In the genomic region with DNA sequence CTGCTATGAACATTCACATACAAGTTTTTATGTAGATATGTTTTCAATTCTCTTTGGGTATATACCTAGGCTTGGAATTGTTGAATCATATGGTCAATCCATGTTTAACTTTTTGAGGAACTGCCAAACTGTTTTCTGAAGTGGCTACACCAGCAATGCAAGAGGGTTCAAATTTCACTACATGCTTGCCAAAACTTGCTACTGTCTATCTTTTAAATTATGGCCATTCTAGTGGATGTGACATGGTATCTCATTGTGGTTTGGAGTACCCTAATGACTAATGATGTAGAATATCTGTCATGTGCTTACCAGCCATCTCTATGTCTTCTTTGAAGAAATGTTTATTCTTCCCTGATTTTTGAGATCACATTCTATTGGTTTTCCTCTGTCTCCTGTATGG, we compare ENCODE assay signal across 23 cellular contexts.
"Had no signal": no experiment of that assay in that cellular context is flagged by ENCODE, and none has a peak within 500 bp of the region (broad histone marks: within the 10 kb centered on the region; RNA-seq: fewer than 3 reads in every experiment).

No MANE protein-coding gene starts in this region.

- H3K4me1 Mint-ChIP-seq: activated CD4-positive, alpha-beta memory T cell treated with anti-CD3 and anti-CD28 coated beads, Interleukin-2, amount 10 ng/mL, durations not matched to agents 7 days and 5 days; activated CD4-positive, alpha-beta T cell treated with anti-CD3 and anti-CD28 coated beads, Interleukin-2, amount 10 ng/mL, durations not matched to agents 7 days and 5 days; activated T-helper 17 cell treated with anti-CD3 and anti-CD28 coated beads, Interleukin-2, amount 50 U/mL, for 72 hours; endodermal cell had no signal

- H3K4me3 ChIP-seq: breast epithelium, mucosa of descending colon, spleen, tibial nerve had no signal

- ATAC-seq: activated T-cell treated with anti-CD3 and anti-CD28 coated beads, Interleukin-2, amount 50 U/mL, for 4 hours; activated T-helper 17 cell treated with anti-CD3 and anti-CD28 coated beads, Interleukin-2, amount 50 U/mL, for 72 hours; esophagus mucosa; left cardiac atrium; left ventricle myocardium superior; mucosa of descending colon; natural killer cell treated with Interleukin-12 subunit alpha and Interleukin-12 subunit beta and Interleukin-15 and Interleukin-18, amount 100 ng/mL, for 72 hours; right cardiac atrium had no signal

- H3K4me1 ChIP-seq: breast epithelium, spleen, tibial nerve had no signal

- H3K27ac Mint-ChIP-seq: activated CD4-positive, alpha-beta memory T cell treated with anti-CD3 and anti-CD28 coated beads, Interleukin-2, amount 10 ng/mL, durations not matched to agents 7 days and 5 days; activated CD4-positive, alpha-beta T cell treated with anti-CD3 and anti-CD28 coated beads, Interleukin-2, amount 10 ng/mL, durations not matched to agents 7 days and 5 days; activated T-helper 17 cell treated with anti-CD3 and anti-CD28 coated beads, Interleukin-2, amount 50 U/mL, for 72 hours; endodermal cell; natural killer cell treated with Interleukin-12 subunit alpha and Interleukin-12 subunit beta and Interleukin-15 and Interleukin-18, amount 100 ng/mL, for 72 hours had no signal

- H3K27me3 Mint-ChIP-seq: activated CD4-positive, alpha-beta memory T cell treated with anti-CD3 and anti-CD28 coated beads, Interleukin-2, amount 10 ng/mL, durations not matched to agents 7 days and 5 days; activated CD4-positive, alpha-beta T cell treated with anti-CD3 and anti-CD28 coated beads, Interleukin-2, amount 10 ng/mL, durations not matched to agents 7 days and 5 days; natural killer cell treated with Interleukin-12 subunit alpha and Interleukin-12 subunit beta and Interleukin-15 and Interleukin-18, amount 100 ng/mL, for 72 hours had no signal

- H3K27ac ChIP-seq: breast epithelium, spleen, tibial nerve had no signal

- H3K4me3 Mint-ChIP-seq: activated CD4-positive, alpha-beta memory T cell treated with anti-CD3 and anti-CD28 coated beads, Interleukin-2, amount 10 ng/mL, durations not matched to agents 7 days and 5 days; activated CD4-positive, alpha-beta T cell treated with anti-CD3 and anti-CD28 coated beads, Interleukin-2, amount 10 ng/mL, durations not matched to agents 7 days and 5 days; activated T-cell treated with anti-CD3 and anti-CD28 coated beads, Interleukin-2, amount 50 U/mL, for 4 hours; activated T-helper 17 cell treated with anti-CD3 and anti-CD28 coated beads, Interleukin-2, amount 50 U/mL, for 72 hours; endodermal cell; natural killer cell treated with Interleukin-12 subunit alpha and Interleukin-12 subunit beta and Interleukin-15 and Interleukin-18, amount 100 ng/mL, for 72 hours had no signal

- DNase-seq: activated CD4-positive, alpha-beta memory T cell treated with anti-CD3 and anti-CD28 coated beads, Interleukin-2, amount 10 ng/mL, durations not matched to agents 7 days and 5 days; activated CD4-positive, alpha-beta T cell treated with anti-CD3 and anti-CD28 coated beads for 1 hour; activated CD4-positive, alpha-beta T cell treated with anti-CD3 and anti-CD28 coated beads, Interleukin-2, amount 10 ng/mL, durations not matched to agents 7 days and 5 days; activated gamma-delta T cell treated with Interleukin-2 at 50 U/mL for 16 hours; activated naive CD4-positive, alpha-beta T cell treated with anti-CD3 and anti-CD28 coated beads, Interleukin-2, amount 50 U/mL, for 16 hours; activated T-cell treated with anti-CD3 and anti-CD28 coated beads, Interleukin-2, amount 50 U/mL, for 4 hours; amygdala; central memory CD4-positive, alpha-beta T cell; endodermal cell; foreskin fibroblast; head of caudate nucleus; hippocampal formation; left cardiac atrium; left ventricle myocardium superior; mucosa of descending colon; right cardiac atrium; spleen; stimulated activated naive CD4-positive, alpha-beta T cell treated with Interleukin-2 at 50 U/mL for 16 hours had no signal

- H3K36me3 ChIP-seq: breast epithelium, spleen, tibial nerve had no signal

- H3K9me3 Mint-ChIP-seq: activated CD4-positive, alpha-beta T cell treated with anti-CD3 and anti-CD28 coated beads, Interleukin-2, amount 10 ng/mL, durations not matched to agents 7 days and 5 days; activated T-cell treated with anti-CD3 and anti-CD28 coated beads, Interleukin-2, amount 50 U/mL, for 4 hours; activated T-helper 17 cell treated with anti-CD3 and anti-CD28 coated beads, Interleukin-2, amount 50 U/mL, for 72 hours had no signal

- H3K27me3 ChIP-seq: breast epithelium, spleen, tibial nerve had no signal

- H3K9me3 ChIP-seq: breast epithelium, mucosa of descending colon, spleen, tibial nerve had no signal

- H3K36me3 Mint-ChIP-seq: natural killer cell treated with Interleukin-12 subunit alpha and Interleukin-12 subunit beta and Interleukin-15 and Interleukin-18, amount 100 ng/mL, for 72 hours had no signal
